ENCODE assay signal across 8 cellular contexts in the genomic region with DNA sequence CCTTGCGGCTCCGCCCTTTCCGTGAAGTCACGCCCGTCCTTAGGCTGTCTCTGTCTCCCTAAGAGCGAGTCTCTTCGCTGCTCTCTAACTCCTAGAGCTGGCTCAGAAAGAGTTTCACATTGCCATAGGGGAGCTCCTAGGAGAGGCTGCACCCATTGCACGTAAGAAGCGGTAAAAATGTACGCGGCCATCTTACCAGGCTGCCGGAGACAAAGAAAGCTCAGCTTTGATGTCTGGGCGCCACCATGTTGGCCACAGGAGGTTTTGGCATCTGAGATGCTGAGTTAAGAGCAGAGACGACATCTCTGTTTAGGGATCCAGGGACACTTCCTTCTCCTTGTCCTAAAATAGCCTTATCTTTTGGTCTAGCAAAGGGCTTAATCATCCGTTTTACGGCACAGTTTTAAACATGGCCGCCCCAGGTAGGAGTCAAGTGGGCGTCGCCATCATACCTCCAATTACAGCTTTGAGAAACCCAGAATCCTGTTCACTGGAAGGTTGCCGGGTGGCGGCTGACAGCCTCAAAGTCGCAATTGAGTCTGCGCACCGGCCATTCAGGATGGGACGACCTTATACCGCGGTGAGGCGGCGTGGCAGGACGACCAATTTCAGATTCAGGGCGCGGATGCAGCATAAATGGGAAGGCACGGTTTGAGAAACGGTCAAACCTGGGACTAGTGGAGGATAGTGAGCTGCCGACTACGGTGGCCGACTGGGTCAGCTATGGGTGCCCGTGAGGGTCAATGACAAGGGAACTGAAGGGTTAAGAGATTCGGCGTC. TPM values are rescaled to one million over a fixed set of nuclear protein-coding genes. Genes with fewer than 3 reads are reported as not detected.
DNase-seq lines count a peak whose midpoint lies in the region; FAIRE-seq and TF ChIP-seq lines count a peak whose summit lies in the region.

A gene (plus strand): TSS at position 553 of the 780 bp plus-strand sequence. CDS start 16,501 bp downstream, outside the sequence.

- H3K4me1 Mint-ChIP-seq in astrocyte (ENCODE audit: low read depth, unreplicated experiment) = no peaks in the 10 kb centered on the region

- H3K79me2 ChIP-seq in astrocyte (ENCODE audit: insufficient read depth, low read length) = no peaks in the 10 kb centered on the region

- no peaks in the 10 kb centered on the region for H4K20me1 ChIP-seq in astrocyte (ENCODE audit: insufficient read depth, low read length)

- H3K4me3 Mint-ChIP-seq in astrocyte (ENCODE audit: unreplicated experiment) = no peak within 1 kb of the TSS

- peaks cover 20% of the 10 kb centered on the region for H3K36me3 Mint-ChIP-seq in astrocyte (ENCODE audit: low read depth, unreplicated experiment)

- peak within 1 kb of the TSS; percentile 94 for H3K4me2 ChIP-seq in astrocyte (ENCODE audit: low read length)

- no peaks in the 10 kb centered on the region for H3K27me3 ChIP-seq in astrocyte (ENCODE audit: insufficient read depth, low read length)

- H3K9ac ChIP-seq in astrocyte (ENCODE audit: low read length) = peak within 1 kb of the TSS; percentile 95

- TF ChIP-seq CTCF in astrocyte (IDR thresholded peaks at IDR 0.05; ENCODE audit: insufficient read depth, low read depth, low read length) = no peak

- H3K9me3 ChIP-seq in astrocyte (ENCODE audit: insufficient read depth, low read depth, low read length) = peaks cover 3% of the 10 kb centered on the region

- peak within 1 kb of the TSS; percentile 95 for H2AFZ ChIP-seq in astrocyte (ENCODE audit: low read depth, low read length)

- FAIRE-seq in GM12891 (lab: Jason Lieb, UNC) (peak; percentile 90), astrocyte (lab: Jason Lieb, UNC) (no peak), urothelium cell line (lab: Jason Lieb, UNC) (no peak)

- H3K27ac Mint-ChIP-seq in astrocyte (ENCODE audit: unreplicated experiment) = no peak within 1 kb of the TSS

- no peaks in the 10 kb centered on the region for H3K27me3 Mint-ChIP-seq in astrocyte (ENCODE audit: low read depth, unreplicated experiment)

- TF ChIP-seq POLR2A in GM12891 (IDR thresholded peaks at IDR 0.05; ENCODE audit: low read depth, low read length) = peak; percentile 65

- H3K9me3 Mint-ChIP-seq in astrocyte (ENCODE audit: unreplicated experiment) = peaks cover 29% of the 10 kb centered on the region

- DNase-seq in GM12891 (ENCODE audit: insufficient read length, low spot score) (no peak), KG1 (lab: John Stamatoyannopoulos, UW) (peak; percentile 94), T-helper 1 cell (peak; percentile 58 to 79 (median 74)), astrocyte (ENCODE audit: low read depth) (peak; percentile 88), iPS DF 19.7 (ENCODE audit: low read depth, low spot score) (peak; percentile 60), renal cortical epithelial cell (ENCODE audit: low read depth) (peak; percentile 78), urothelium cell line (ENCODE audit: low spot score) (peak; percentile 69), NCI-H1694 treated with DMSO at 0.1 percent for 48 hours (lab: John Stamatoyannopoulos, UW) (no peak)

- H3K27ac ChIP-seq in astrocyte (ENCODE audit: low read depth, low read length) = peak within 1 kb of the TSS; percentile 92

- no peaks in the 10 kb centered on the region for H3K4me1 ChIP-seq in astrocyte (ENCODE audit: insufficient read depth, low read length)

- peak within 1 kb of the TSS; percentile 99 for H3K4me3 ChIP-seq in astrocyte (ENCODE audit: insufficient read depth, low read depth, low read length)

- H3K36me3 ChIP-seq in astrocyte (ENCODE audit: insufficient read depth, low read length) = peaks cover 2% of the 10 kb centered on the region

TF ChIP-seq in GM12891, 5 proteins besides CTCF, POLR2A, EP300 and RAD21:
- TF ChIP-seq SPI1 (IDR thresholded peaks at IDR 0.05; ENCODE audit: low read depth, low read length) = no peak
- no peak for TF ChIP-seq PAX5 (IDR thresholded peaks at IDR 0.05; ENCODE audit: insufficient read depth, low read length, severe bottlenecking)
- peak; percentile 52; the same call in 1 of the 2 replicates for TF ChIP-seq POLR2AphosphoS5 (IDR thresholded peaks at IDR 0.05; ENCODE audit: low read depth, low read length)
- TF ChIP-seq TAF1 (IDR thresholded peaks at IDR 0.05; ENCODE audit: low read depth, low read length) = peak; percentile 24; the same call in 1 of the 2 replicates
- TF ChIP-seq POU2F2 (IDR thresholded peaks at IDR 0.05; ENCODE audit: low read depth, low read length) = no peak; the same call in 1 of the 2 replicates

RNA-seq across cellular contexts. Expression of the gene that starts here (rescaled TPM):
- polyA plus RNA-seq in GM12891 (2012; ENCODE audit: low read depth, missing spikeins) = 2.2 TPM
- total RNA-seq in astrocyte (8.5 and 9.8 TPM in 2 replicates), renal cortical epithelial cell (3.0 and 6.8 TPM in 2 replicates)

Comparison
In these comparisons a context has a peak if more than half of its experiments do, and no peak if none do; other contexts are left out.
1. DNase-seq: peak in KG1 (single experiment), T-helper 1 cell (5 of 5), astrocyte (single experiment), iPS DF 19.7 (single experiment), renal cortical epithelial cell (single experiment) and urothelium cell line (single experiment); none in GM12891 (single experiment) and NCI-H1694 treated with DMSO at 0.1 percent for 48 hours (single experiment).